In genomic region chr13:52845766-52846566, GRCh38 we compare ENCODE assay signal across 9 cellular contexts. TPM values are rescaled to one million over a fixed set of nuclear protein-coding genes. Genes with fewer than 3 reads are reported as not detected.
DNase-seq lines count a peak whose midpoint lies in the region; ATAC-seq and TF ChIP-seq lines count a peak whose summit lies in the region.
"Had no signal": no experiment of that assay in that cellular context is flagged by ENCODE, and none has a peak within 500 bp of the region (broad histone marks: within the 10 kb centered on the region; RNA-seq: fewer than 3 reads in every experiment).

No MANE protein-coding gene starts in this region.

- H3K36me3 Mint-ChIP-seq in T-helper 17 cell (ENCODE audit: low read depth) (no peaks in the 10 kb centered on the region), glutamatergic neuron (ENCODE audit: unreplicated experiment) (no peaks in the 10 kb centered on the region)
- no peaks in the 10 kb centered on the region for H3K36me3 Mint-ChIP-seq in CD4-positive, alpha-beta memory T cell

- peak overlapping the region; percentile 21 for H3K4me3 ChIP-seq in HEK293 (ENCODE audit: low read depth, low read length)
- no peak overlapping the region for H3K4me3 ChIP-seq in CD4-positive, alpha-beta memory T cell (ENCODE audit: low read length in 2 of 2)

- no peaks in the 10 kb centered on the region for H3K9me3 ChIP-seq in HEK293 (ENCODE audit: control insufficient read depth, insufficient read depth, low read depth, low read length)
- peaks cover 4% of the 10 kb centered on the region for H3K9me3 ChIP-seq in T-helper 17 cell (ENCODE audit: control insufficient read depth, low read length, poor library complexity, severe bottlenecking)
- H3K9me3 ChIP-seq in CD4-positive, alpha-beta memory T cell (ENCODE audit: control insufficient read depth in 1 of 2, low read length in 2 of 2) = no peaks in the 10 kb centered on the region
- H3K9me3 ChIP-seq: neutrophil had no signal

- no peaks in the 10 kb centered on the region for H3K4me1 ChIP-seq in HEK293 (ENCODE audit: control insufficient read depth, insufficient read depth, low read length)
- peaks cover 7% of the 10 kb centered on the region for H3K4me1 ChIP-seq in CD4-positive, alpha-beta memory T cell (ENCODE audit: insufficient read depth, low read length)

- peaks cover 7% of the 10 kb centered on the region for H3K27me3 ChIP-seq in CD4-positive, alpha-beta memory T cell (ENCODE audit: insufficient read depth, low read length)

- DNase-seq in T-helper 17 cell (no peak), glutamatergic neuron (peak; percentile 91), EL (no peak)
- peak; percentile 43 for DNase-seq in stimulated activated CD4-positive, alpha-beta T cell treated with anti-CD3 and anti-CD28 coated beads, Interleukin-1b, Interleukin-23, amount 100 ng/mL, for 48 hours
- no peak for DNase-seq in CD4-positive, alpha-beta memory T cell

- POLR2A ChIA-PET in HEK293 (lab: Yijun Ruan, JAX) = interaction anchor here (0.5 to 1.4 kb wide), 2 partner anchors 165 to 193 kb away, joined by 3 to 9 read pairs; partner anchors contain the start of gene SUGT1
- POLR2A ChIA-PET in CD4-positive, alpha-beta memory T cell (lab: Charles Lee; ENCODE audit: partially characterized antibody) = no interaction called here

- H3K4me1 Mint-ChIP-seq in T-helper 17 cell (peaks cover 5% of the 10 kb centered on the region), glutamatergic neuron (ENCODE audit: low read depth, unreplicated experiment) (peaks cover 29% of the 10 kb centered on the region)
- peaks cover 4 to 37% (median 21%) of the 10 kb centered on the region in 4 donors for H3K4me1 Mint-ChIP-seq in CD4-positive, alpha-beta memory T cell

- peaks cover 22% of the 10 kb centered on the region for H3K9me3 Mint-ChIP-seq in glutamatergic neuron (ENCODE audit: unreplicated experiment)
- peaks cover 0 to 19% (median 13%) of the 10 kb centered on the region in 8 donors for H3K9me3 Mint-ChIP-seq in CD4-positive, alpha-beta memory T cell

- peak overlapping the region; percentile 53; the same call in 1 of the 2 replicates for H3K27ac ChIP-seq in HEK293 (ENCODE audit: extremely low read depth, low read depth, low read length)
- H3K27ac ChIP-seq in CD4-positive, alpha-beta memory T cell (ENCODE audit: low read depth, low read length) = no peak overlapping the region
- H3K27ac ChIP-seq: neutrophil had no signal

- TF ChIP-seq POLR2A in GM18505 (IDR thresholded peaks at IDR 0.05; ENCODE audit: borderline replicate concordance, extremely low read depth, insufficient read depth, insufficient read length) = no peak

- intact Hi-C loops in CD4-positive, alpha-beta memory T cell (cut with micrococcal nuclease) = no loop called here

- H3K27ac Mint-ChIP-seq in T-helper 17 cell (no peak overlapping the region), glutamatergic neuron (ENCODE audit: unreplicated experiment) (peak overlapping the region; percentile 28)
- H3K27ac Mint-ChIP-seq in CD4-positive, alpha-beta memory T cell = no peak overlapping the region

- ATAC-seq in T-helper 17 cell (peak; percentile 16), GM18505 (IDR thresholded peaks at IDR 0.05; ENCODE audit: unreplicated experiment) (no peak), GM18909 (IDR thresholded peaks at IDR 0.05; ENCODE audit: poor library complexity, unreplicated experiment) (no peak)

- H3K27me3 Mint-ChIP-seq in T-helper 17 cell = peaks cover 61% of the 10 kb centered on the region
- peaks cover 28% of the 10 kb centered on the region for H3K27me3 Mint-ChIP-seq in glutamatergic neuron (ENCODE audit: unreplicated experiment)
- peaks cover 44 to 53% of the 10 kb centered on the region in 2 donors for H3K27me3 Mint-ChIP-seq in CD4-positive, alpha-beta memory T cell

- TF ChIP-seq CTCF in HEK293 (tag by site-specific recombination; IDR thresholded peaks at IDR 0.05) = peak; percentile 40; the same call in 1 of the 2 replicates
- TF ChIP-seq CTCF in glutamatergic neuron (IDR thresholded peaks at IDR 0.05; ENCODE audit: partially characterized antibody, unreplicated experiment) = peak; percentile 32

- H3K36me3 ChIP-seq in HEK293 (ENCODE audit: control insufficient read depth in 2 of 2, insufficient read depth in 1 of 2, low read length in 2 of 2) = no peaks in the 10 kb centered on the region
- no peaks in the 10 kb centered on the region for H3K36me3 ChIP-seq in CD4-positive, alpha-beta memory T cell (ENCODE audit: insufficient read depth, low read length)
- H3K36me3 ChIP-seq: neutrophil had no signal

- CTCF ChIA-PET in HEK293 (lab: Yijun Ruan, JAX) = interaction anchor here (0.6 to 1.7 kb wide), 12 partner anchors 11 to 193 kb away, joined by 3 to 6 read pairs (median 3); partner anchors contain the start of gene SUGT1
- CTCF ChIA-PET in CD4-positive, alpha-beta memory T cell (lab: Charles Lee; ENCODE audit: partially characterized antibody) = interaction anchor here (1.3 kb wide), 1 partner anchor 17 kb away, joined by 3 read pairs; no protein-coding TSS in a partner anchor

- H3K4me3 Mint-ChIP-seq in T-helper 17 cell = peak overlapping the region; percentile 25
- peak overlapping the region; percentile 95 for H3K4me3 Mint-ChIP-seq in glutamatergic neuron (ENCODE audit: unreplicated experiment)
- no peak overlapping the region for H3K4me3 Mint-ChIP-seq in CD4-positive, alpha-beta memory T cell

TF ChIP-seq in HEK293, 187 proteins besides CTCF, POLR2A, EP300 and RAD21 (continues in another document):
- no peak for TF ChIP-seq ZNF837 (tag by site-specific recombination; IDR thresholded peaks at IDR 0.05)
- no peak for TF ChIP-seq SP3 (tag by site-specific recombination; IDR thresholded peaks at IDR 0.05)
- TF ChIP-seq ZNF777 (tag by site-specific recombination; IDR thresholded peaks at IDR 0.05; ENCODE audit: borderline replicate concordance) = 0 out of 2 replicates have a peak, but pooled peaks have one; percentile 34
- no peak for TF ChIP-seq ZNF18 (tag by site-specific recombination; IDR thresholded peaks at IDR 0.05)
- TF ChIP-seq ZNF175 (tag by site-specific recombination; IDR thresholded peaks at IDR 0.05) = no peak
- no peak for TF ChIP-seq MYNN (tag by site-specific recombination; IDR thresholded peaks at IDR 0.05; ENCODE audit: borderline replicate concordance)
- peak; percentile 35; the same call in 1 of the 2 replicates for TF ChIP-seq GLIS1 (tag by site-specific recombination; IDR thresholded peaks at IDR 0.05)
- TF ChIP-seq ZNF610 (tag by site-specific recombination; IDR thresholded peaks at IDR 0.05; ENCODE audit: borderline replicate concordance) = 0 out of 2 replicates have a peak, but pooled peaks have one; percentile 52
- no peak for TF ChIP-seq ZNF510 (tag by site-specific recombination; IDR thresholded peaks at IDR 0.05; ENCODE audit: insufficient replicate concordance)
- no peak for TF ChIP-seq GLIS2 (tag by site-specific recombination; IDR thresholded peaks at IDR 0.05)
- TF ChIP-seq SP7 (tag by site-specific recombination; IDR thresholded peaks at IDR 0.05) = 0 out of 2 replicates have a peak, but pooled peaks have one; percentile 30
- TF ChIP-seq ZBTB26 (tag by site-specific recombination; optimal IDR thresholded peaks at IDR 0.05) = peak; percentile 53
- peak; percentile 46 for TF ChIP-seq ZBTB8A (tag by site-specific recombination; IDR thresholded peaks at IDR 0.05)
- TF ChIP-seq ZNF391 (tag by site-specific recombination; IDR thresholded peaks at IDR 0.05; ENCODE audit: borderline replicate concordance, low read depth) = no peak
- peak; percentile 47 for TF ChIP-seq ZNF600 (tag by site-specific recombination; IDR thresholded peaks at IDR 0.05)
- TF ChIP-seq ZNF555 (tag by site-specific recombination; conservative IDR thresholded peaks at IDR 0.05) = no peak
- TF ChIP-seq ZBTB17 (tag by site-specific recombination; IDR thresholded peaks at IDR 0.05) = peak; percentile 68
- TF ChIP-seq SP2 (tag by site-specific recombination; IDR thresholded peaks at IDR 0.05) = peak; percentile 41
- no peak for TF ChIP-seq ZNF670 (tag by site-specific recombination; IDR thresholded peaks at IDR 0.05; ENCODE audit: low read depth)

RNA-seq across cellular contexts. Expression of gene PCDH8, which starts 2.5 kb away (rescaled TPM):
- not detected for total RNA-seq in T-helper 17 cell
- 89.0 TPM for total RNA-seq in glutamatergic neuron (ENCODE audit: unreplicated experiment)
- total RNA-seq in CD4-positive, alpha-beta memory T cell = not detected
- not detected for polyA plus RNA-seq in CD4-positive, alpha-beta memory T cell

Comparison
In these comparisons a context has a peak if more than half of its experiments do, and no peak if none do; other contexts are left out.
1. DNase-seq: peak in glutamatergic neuron (single experiment) and stimulated activated CD4-positive, alpha-beta T cell treated with anti-CD3 and anti-CD28 coated beads, Interleukin-1b, Interleukin-23, amount 100 ng/mL, for 48 hours (single experiment); none in T-helper 17 cell (0 of 3), EL (single experiment) and CD4-positive, alpha-beta memory T cell (0 of 5).
2. H3K4me3 Mint-ChIP-seq: peak in T-helper 17 cell (single experiment) and glutamatergic neuron (single experiment); none in CD4-positive, alpha-beta memory T cell (0 of 8).
3. RNA of gene PCDH8, which starts 2.5 kb away (total RNA-seq): 89.0 TPM in glutamatergic neuron (single experiment); not detected in T-helper 17 cell and not detected in CD4-positive, alpha-beta memory T cell; every median in the first group is over 10 times any median in the second.